ENCODE assay signal across 17 cellular contexts in the genomic region with DNA sequence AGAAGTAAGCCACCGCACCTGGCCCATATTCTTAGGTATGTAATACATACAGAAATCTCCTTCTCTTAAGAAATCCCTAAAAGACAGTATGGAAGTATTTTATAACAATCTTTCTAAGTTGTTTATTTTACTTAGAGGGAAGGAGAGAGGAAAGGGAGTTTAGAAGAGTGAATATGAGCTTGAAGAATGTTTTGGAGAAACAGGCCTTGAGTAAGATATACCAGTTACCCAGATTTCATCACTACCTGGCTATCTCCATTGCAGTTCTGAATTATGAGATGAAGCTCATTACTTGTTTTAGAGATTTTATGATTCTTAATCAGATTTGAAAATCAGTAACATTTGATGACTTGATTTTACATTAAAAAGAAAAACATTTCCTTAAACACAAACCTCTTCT.
DNase-seq lines count a peak whose midpoint lies in the region; ATAC-seq lines count a peak whose summit lies in the region.
"Had no signal": no experiment of that assay in that cellular context is flagged by ENCODE, and none has a peak within 500 bp of the region (broad histone marks: within the 10 kb centered on the region; RNA-seq: fewer than 3 reads in every experiment).

No MANE protein-coding gene starts in this region.

- no peaks in the 10 kb centered on the region for H3K27me3 ChIP-seq in GM23248 (replicated peaks; ENCODE audit: insufficient read depth)

- no peaks in the 10 kb centered on the region for H3K79me2 ChIP-seq in GM23248 (ENCODE audit: insufficient read depth)

- no peak overlapping the region for H3K9ac ChIP-seq in GM23248

- no peak for ATAC-seq in GM19455 (IDR thresholded peaks at IDR 0.05; ENCODE audit: unreplicated experiment)

- H3K9me3 ChIP-seq in GM23248 (ENCODE audit: low read depth), result no peaks in the 10 kb centered on the region
- H3K9me3 ChIP-seq: A549, Caco-2 had no signal

- H3K27ac ChIP-seq in GM23248, result no peak overlapping the region
- H3K27ac ChIP-seq: A549 had no signal

- H3K36me3 ChIP-seq in GM23248 (ENCODE audit: low read depth), result peaks cover 18% of the 10 kb centered on the region; the same call in 1 of the 2 replicates

- H3K9me2 ChIP-seq in GM23248 (ENCODE audit: insufficient read depth), result no peaks in the 10 kb centered on the region

- DNase-seq in AG08396 (ENCODE audit: low spot score), result peak; percentile 12
- DNase-seq in GM23248, result peak; percentile 28
- peak; percentile 24 for DNase-seq in dedifferentiated amniotic fluid mesenchymal stem cell (ENCODE audit: extremely low spot score)
- peak; percentile 75 for DNase-seq in iris pigment epithelial cell (ENCODE audit: low read depth)
- no peak for DNase-seq in H4 (ENCODE audit: low spot score)
- DNase-seq in GM03348 (ENCODE audit: low spot score), result no peak
- DNase-seq in ecto neural progenitor cell (ENCODE audit: low spot score), result no peak
- DNase-seq: Caco-2, DMS153, EL, NCI-H1436, NCI-H2029 treated with DMSO at 0.1 percent for 48 hours, NCI-H748 treated with DMSO at 0.1 percent for 48 hours, RPMI8226, SIG-M5 had no signal

- no peaks in the 10 kb centered on the region for H4K20me1 ChIP-seq in GM23248 (ENCODE audit: insufficient read depth)

- no peaks in the 10 kb centered on the region for H3F3A ChIP-seq in GM23248 (ENCODE audit: insufficient read depth)

- H3K4me3 ChIP-seq in GM23248, result no peak overlapping the region
- H3K4me3 ChIP-seq: A549 had no signal

- 0 out of 2 replicates have a peak, but pooled peaks cover 12% of the 10 kb centered on the region for H3K4me1 ChIP-seq in GM23248 (ENCODE audit: insufficient read depth)
- H3K4me1 ChIP-seq: Caco-2 had no signal

- 89 to 100% methylated on average over 1 of the region's 1 CpG for WGBS in GM23248 (ENCODE audit: low coverage in 1 of 2, low lambda C conversion rate in 2 of 2, missing lambda C conversion rate in 2 of 2), 2 experiments

- in situ Hi-C loops in GM23248 (cut with MboI), result loop anchor here (25.0 kb wide), 1 partner anchor 479 kb away; no protein-coding TSS in a partner anchor

- no peak overlapping the region for H2AFZ ChIP-seq in GM23248

- H3K4me2 ChIP-seq in GM23248 (ENCODE audit: unreplicated experiment), result no peak overlapping the region
- H3K4me2 ChIP-seq: A549 had no signal

Comparison
In these comparisons a context has a peak if more than half of its experiments do, and no peak if none do; other contexts are left out.
1. DNase-seq: peak in AG08396 (single experiment), GM23248 (single experiment), dedifferentiated amniotic fluid mesenchymal stem cell (single experiment) and iris pigment epithelial cell (single experiment); none in H4 (single experiment), GM03348 (single experiment) and ecto neural progenitor cell (single experiment).